Comparison of ENCODE assay signal across 17 cellular contexts in the genomic region with DNA sequence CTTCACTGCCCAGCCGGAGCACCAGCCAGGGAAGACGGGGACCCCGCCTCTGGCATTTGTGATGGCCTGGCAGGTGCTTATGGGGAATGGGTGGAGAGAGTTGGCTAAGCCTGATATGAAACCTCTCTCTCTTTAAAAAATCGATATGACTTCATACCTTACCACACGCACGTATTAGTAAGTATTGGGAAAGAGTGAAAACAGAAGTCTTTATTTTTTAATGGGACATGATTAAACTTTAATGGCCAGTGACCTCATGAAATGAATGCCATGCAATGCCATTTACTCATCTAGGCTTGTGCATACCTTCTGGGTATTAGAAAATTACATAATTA.
DNase-seq lines count a peak whose midpoint lies in the region; ATAC-seq and TF ChIP-seq lines count a peak whose summit lies in the region.
"Had no signal": no experiment of that assay in that cellular context is flagged by ENCODE, and none has a peak within 500 bp of the region (broad histone marks: within the 10 kb centered on the region; RNA-seq: fewer than 3 reads in every experiment).

No MANE protein-coding gene starts in this region.

- H2AFZ ChIP-seq in HCT116 (ENCODE audit: low read depth, low read length, poor library complexity, severe bottlenecking), result peak overlapping the region; percentile 19

- H3K4me3 Mint-ChIP-seq in mesothelial cell of epicardium, result no peak overlapping the region
- H3K4me3 Mint-ChIP-seq in WTC11, result no peak overlapping the region
- no peak overlapping the region for H3K4me3 Mint-ChIP-seq in activated CD4-positive, alpha-beta memory T cell treated with anti-CD3 and anti-CD28 coated beads, Interleukin-2, amount 10 ng/mL, durations not matched to agents 7 days and 5 days
- no peak overlapping the region for H3K4me3 Mint-ChIP-seq in activated T-cell treated with anti-CD3 and anti-CD28 coated beads, Interleukin-2, amount 50 U/mL, for 72 hours
- H3K4me3 Mint-ChIP-seq: CD8-positive, alpha-beta T cell had no signal

- no peak for DNase-seq in HCT116 (ENCODE audit: low read depth, low spot score)
- peak; percentile 36 for DNase-seq in epithelial cell of esophagus (ENCODE audit: low read depth)
- DNase-seq in mesothelial cell of epicardium (ENCODE audit: low spot score in 2 of 2, unreplicated experiment in 2 of 2), result no peak
- DNase-seq in stomach, result no peak
- DNase-seq in WTC11 (ENCODE audit: low spot score), result no peak
- DNase-seq in activated CD4-positive, alpha-beta memory T cell treated with anti-CD3 and anti-CD28 coated beads, Interleukin-2, amount 10 ng/mL, durations not matched to agents 7 days and 5 days, result no peak
- no peak for DNase-seq in activated T-cell treated with anti-CD3 and anti-CD28 coated beads, Interleukin-2, amount 50 U/mL, for 72 hours
- DNase-seq in GDM1 (lab: John Stamatoyannopoulos, UW), result no peak
- DNase-seq: CD8-positive, alpha-beta T cell; GOT3; MV-4-11; NCI-H1694 treated with DMSO at 0.1 percent for 48 hours; SHP77 treated with DMSO at 0.1 percent for 48 hours had no signal

- H3K9me2 ChIP-seq in HCT116 (ENCODE audit: insufficient read depth), result no peaks in the 10 kb centered on the region

- H3K36me3 Mint-ChIP-seq in mesothelial cell of epicardium, result no peaks in the 10 kb centered on the region
- H3K36me3 Mint-ChIP-seq in WTC11, result peaks cover 28% of the 10 kb centered on the region
- no peaks in the 10 kb centered on the region for H3K36me3 Mint-ChIP-seq in activated CD4-positive, alpha-beta memory T cell treated with anti-CD3 and anti-CD28 coated beads, Interleukin-2, amount 10 ng/mL, durations not matched to agents 7 days and 5 days (ENCODE audit: low read depth)
- no peaks in the 10 kb centered on the region for H3K36me3 Mint-ChIP-seq in activated T-cell treated with anti-CD3 and anti-CD28 coated beads, Interleukin-2, amount 50 U/mL, for 72 hours (ENCODE audit: insufficient read depth in 2 of 2)
- H3K36me3 Mint-ChIP-seq: CD8-positive, alpha-beta T cell had no signal

- H3K27ac ChIP-seq in HCT116 (ENCODE audit: low read depth, low read length) (peak overlapping the region; percentile 60), stomach (peak overlapping the region; percentile 79 to 88 (median 83))
- H3K27ac ChIP-seq: BLaER1, HL-60, KMS-11 had no signal

- H3K27me3 ChIP-seq in HCT116 (ENCODE audit: insufficient read depth, low read length) (no peaks in the 10 kb centered on the region), stomach (no peaks in the 10 kb centered on the region)
- H3K27me3 ChIP-seq: BLaER1 had no signal

- CTCF ChIA-PET in HCT116 (lab: Charles Lee), result no interaction called here
- CTCF ChIA-PET in WTC11 (lab: Charles Lee), result no interaction called here
- CTCF ChIA-PET in activated CD4-positive, alpha-beta memory T cell treated with anti-CD3 and anti-CD28 coated beads, Interleukin-2, amount 10 ng/mL, durations not matched to agents 7 days and 5 days (lab: Charles Lee), result no interaction called here

- H3K4me1 ChIP-seq in HCT116 (ENCODE audit: control insufficient read depth in 1 of 2, insufficient read depth in 2 of 2, low read length in 2 of 2) (peaks cover 35 to 46% of the 10 kb centered on the region in 2 experiments), stomach (peaks cover 30 to 33% (median 31%) of the 10 kb centered on the region in 4 donors)
- H3K4me1 ChIP-seq: BLaER1 had no signal

- intact Hi-C loops in HCT116 (cut with micrococcal nuclease), result loop anchor here (1.0 kb wide), 2 partner anchors 29 to 38 kb away; no protein-coding TSS in a partner anchor
- intact Hi-C loops in stomach (cut with DNase I; ENCODE audit: low total_unique reads), result no loop called here

- TF ChIP-seq EP300 in stomach (IDR thresholded peaks at IDR 0.05), result no peak

- no TSS peak for BruUV-seq in HCT116 (replicated peaks; lab: Mats Ljungman, UMichigan)

- peaks cover 1% of the 10 kb centered on the region for H3K27me3 Mint-ChIP-seq in mesothelial cell of epicardium (ENCODE audit: low read depth)
- H3K27me3 Mint-ChIP-seq in WTC11 (ENCODE audit: low read depth), result peaks cover 4% of the 10 kb centered on the region
- no peaks in the 10 kb centered on the region for H3K27me3 Mint-ChIP-seq in activated CD4-positive, alpha-beta memory T cell treated with anti-CD3 and anti-CD28 coated beads, Interleukin-2, amount 10 ng/mL, durations not matched to agents 7 days and 5 days
- no peaks in the 10 kb centered on the region for H3K27me3 Mint-ChIP-seq in activated T-cell treated with anti-CD3 and anti-CD28 coated beads, Interleukin-2, amount 50 U/mL, for 72 hours (ENCODE audit: low read depth)

- 55 to 80% (median 61%) methylated on average over 6 of the region's 6 CpGs for WGBS in stomach, 5 donors

- no peaks in the 10 kb centered on the region for H3K9me3 ChIP-seq in HCT116 (ENCODE audit: control insufficient read depth in 1 of 2, insufficient read depth in 1 of 2, low read depth in 1 of 2, low read length in 2 of 2)
- no peaks in the 10 kb centered on the region for H3K9me3 ChIP-seq in stomach
- H3K9me3 ChIP-seq: BLaER1 had no signal

- H3K79me2 ChIP-seq in HCT116 (ENCODE audit: insufficient read depth, low read length), result no peaks in the 10 kb centered on the region

- peaks cover 15% of the 10 kb centered on the region for H3K4me1 Mint-ChIP-seq in mesothelial cell of epicardium
- 0 out of 2 replicates have a peak, but pooled peaks cover 8% of the 10 kb centered on the region for H3K4me1 Mint-ChIP-seq in WTC11
- no peaks in the 10 kb centered on the region for H3K4me1 Mint-ChIP-seq in activated CD4-positive, alpha-beta memory T cell treated with anti-CD3 and anti-CD28 coated beads, Interleukin-2, amount 10 ng/mL, durations not matched to agents 7 days and 5 days
- no peaks in the 10 kb centered on the region for H3K4me1 Mint-ChIP-seq in activated T-cell treated with anti-CD3 and anti-CD28 coated beads, Interleukin-2, amount 50 U/mL, for 72 hours (ENCODE audit: low read depth)

- H3K4me2 ChIP-seq in HCT116 (ENCODE audit: low read length), result peak overlapping the region; percentile 71
- H3K4me2 ChIP-seq: A549, BLaER1, KMS-11 had no signal

- POLR2A ChIA-PET in HCT116 (lab: Charles Lee) (interaction anchor here (1.2 kb wide), 1 partner anchor 39 kb away, joined by 4 read pairs; no protein-coding TSS in a partner anchor), WTC11 (lab: Charles Lee) (no interaction called here)
- POLR2A ChIA-PET in activated CD4-positive, alpha-beta memory T cell treated with anti-CD3 and anti-CD28 coated beads, Interleukin-2, amount 10 ng/mL, durations not matched to agents 7 days and 5 days (lab: Charles Lee), result no interaction called here

- TF ChIP-seq POLR2A in HCT116 (IDR thresholded peaks at IDR 0.05; ENCODE audit: borderline replicate concordance, extremely low read depth, insufficient read depth, insufficient read length), result no peak
- TF ChIP-seq POLR2A in stomach (IDR thresholded peaks at IDR 0.05), result no peak

- ATAC-seq in HCT116, result no peak
- ATAC-seq in WTC11, result no peak
- no peak for ATAC-seq in activated T-cell treated with anti-CD3 and anti-CD28 coated beads, Interleukin-2, amount 50 U/mL, for 72 hours (replicated peaks in 1 of 2)
- ATAC-seq: A549; CD8-positive, alpha-beta T cell had no signal

- H3K9me3 Mint-ChIP-seq in mesothelial cell of epicardium (no peaks in the 10 kb centered on the region), WTC11 (peaks cover 50% of the 10 kb centered on the region)
- peaks cover 6% of the 10 kb centered on the region for H3K9me3 Mint-ChIP-seq in activated CD4-positive, alpha-beta memory T cell treated with anti-CD3 and anti-CD28 coated beads, Interleukin-2, amount 10 ng/mL, durations not matched to agents 7 days and 5 days
- peaks cover 3 to 5% of the 10 kb centered on the region in 2 donors for H3K9me3 Mint-ChIP-seq in activated T-cell treated with anti-CD3 and anti-CD28 coated beads, Interleukin-2, amount 50 U/mL, for 72 hours
- H3K9me3 Mint-ChIP-seq: CD8-positive, alpha-beta T cell had no signal

- no peak for TF ChIP-seq RAD21 in HCT116 (IDR thresholded peaks at IDR 0.05; ENCODE audit: low read depth)

- H3K27ac Mint-ChIP-seq in mesothelial cell of epicardium (peak overlapping the region; percentile 71), WTC11 (no peak overlapping the region)
- no peak overlapping the region for H3K27ac Mint-ChIP-seq in activated CD4-positive, alpha-beta memory T cell treated with anti-CD3 and anti-CD28 coated beads, Interleukin-2, amount 10 ng/mL, durations not matched to agents 7 days and 5 days
- no peak overlapping the region for H3K27ac Mint-ChIP-seq in activated T-cell treated with anti-CD3 and anti-CD28 coated beads, Interleukin-2, amount 50 U/mL, for 72 hours
- H3K27ac Mint-ChIP-seq: CD8-positive, alpha-beta T cell had no signal

- H3K4me3 ChIP-seq in HCT116 (replicated peaks in 1 of 2; ENCODE audit: low read depth in 1 of 2, low read length in 2 of 2) (peak overlapping the region in 1 of 2 experiments; percentile 10; a peak in 1 of 4 replicates), epithelial cell of esophagus (ENCODE audit: low read length) (no peak overlapping the region), stomach (no peak overlapping the region)
- H3K4me3 ChIP-seq: A549, BLaER1 had no signal

- TF ChIP-seq CTCF in HCT116 (IDR thresholded peaks at IDR 0.05 in 2 of 3, conservative IDR thresholded peaks at IDR 0.05 in 1 of 3; ENCODE audit: borderline replicate concordance in 1 of 3, insufficient read depth in 1 of 3, low read depth in 2 of 3, low read length in 2 of 3) (no peak), epithelial cell of esophagus (IDR thresholded peaks at IDR 0.05; ENCODE audit: insufficient read depth, low read depth, low read length, missing control alignments) (no peak), mesothelial cell of epicardium (IDR thresholded peaks at IDR 0.05; ENCODE audit: unreplicated experiment) (no peak), stomach (IDR thresholded peaks at IDR 0.05) (no peak), WTC11 (IDR thresholded peaks at IDR 0.05) (no peak)

- no peaks in the 10 kb centered on the region for H4K20me1 ChIP-seq in HCT116 (ENCODE audit: insufficient read depth)
- H4K20me1 ChIP-seq: BLaER1 had no signal

- H3K36me3 ChIP-seq in HCT116 (ENCODE audit: control insufficient read depth in 1 of 2, insufficient read depth in 2 of 2, low read length in 2 of 2) (no peaks in the 10 kb centered on the region), stomach (no peaks in the 10 kb centered on the region)
- H3K36me3 ChIP-seq: BLaER1 had no signal

- RAD21 ChIA-PET in HCT116 (lab: Charles Lee; ENCODE audit: low non-redundant PET in 1 of 2, low total read pairs in 2 of 2, uncharacterized antibody in 2 of 2, unreplicated experiment in 2 of 2), result interaction anchor here in 1 of 2 experiments (1.5 kb wide), 1 partner anchor 30 kb away, joined by 3 read pairs; no protein-coding TSS in a partner anchor

- H3K9ac ChIP-seq in HCT116 (ENCODE audit: low read length), result peak overlapping the region; percentile 52
- H3K9ac ChIP-seq: BLaER1, KMS-11 had no signal
